14 cellular contexts compared by ENCODE assay signal in genomic region chr22:19884954-19885751, GRCh38. TPM values are rescaled to one million over a fixed set of nuclear protein-coding genes. Genes with fewer than 3 reads are reported as not detected.
DNase-seq lines count a peak whose midpoint lies in the region; TF ChIP-seq lines count a peak whose summit lies in the region.
"Had no signal": no experiment of that assay in that cellular context is flagged by ENCODE, and none has a peak within 500 bp of the region (broad histone marks: within the 10 kb centered on the region; RNA-seq: fewer than 3 reads in every experiment).

No MANE protein-coding gene starts in this region.

- peaks cover 11% of the 10 kb centered on the region for H3K4me1 Mint-ChIP-seq in Caco-2 (ENCODE audit: low read depth, unreplicated experiment)
- H3K4me1 Mint-ChIP-seq in activated naive CD8-positive, alpha-beta T cell treated with anti-CD3 and anti-CD28 coated beads for 36 hours, result peaks cover 34% of the 10 kb centered on the region
- peaks cover 26% of the 10 kb centered on the region for H3K4me1 Mint-ChIP-seq in activated CD4-positive, alpha-beta memory T cell treated with anti-CD3 and anti-CD28 coated beads for 36 hours (ENCODE audit: low read depth)

- no peaks in the 10 kb centered on the region for H3K27me3 ChIP-seq in Caco-2 (replicated peaks; ENCODE audit: control insufficient read depth, insufficient read depth, low read length)
- no peaks in the 10 kb centered on the region for H3K27me3 ChIP-seq in neutrophil

- DNase-seq in activated CD4-positive, alpha-beta T cell treated with anti-CD3 and anti-CD28 coated beads for 48 hours, result peak; percentile 25
- no peak for DNase-seq in activated CD4-positive, alpha-beta T cell treated with anti-CD3 and anti-CD28 coated beads for 4 hours
- DNase-seq in Caco-2, result no peak
- DNase-seq in activated naive CD8-positive, alpha-beta T cell treated with anti-CD3 and anti-CD28 coated beads for 36 hours, result no peak
- DNase-seq in activated CD4-positive, alpha-beta memory T cell treated with anti-CD3 and anti-CD28 coated beads for 36 hours, result no peak
- DNase-seq in effector CD4-positive, alpha-beta T cell, result no peak
- DNase-seq in NOMO-1 treated with DMSO at 0.1 percent for 48 hours (lab: John Stamatoyannopoulos, UW; ENCODE audit: unreplicated experiment), result no peak
- DNase-seq: activated CD4-positive, CD25-positive, alpha-beta regulatory T cell treated with anti-CD3 and anti-CD28 coated beads, Interleukin-2, amount 50 U/mL, for 72 hours; activated gamma-delta T cell treated with Interleukin-2 at 50 U/mL for 16 hours; MV-4-11; NCI-H226; nephron progenitor cell; small intestine had no signal

- no peaks in the 10 kb centered on the region for H3K9me3 ChIP-seq in Caco-2
- H3K9me3 ChIP-seq in neutrophil, result no peaks in the 10 kb centered on the region

- H3K36me3 Mint-ChIP-seq in Caco-2 (ENCODE audit: insufficient read depth, unreplicated experiment), result peaks cover 22% of the 10 kb centered on the region
- no peaks in the 10 kb centered on the region for H3K36me3 Mint-ChIP-seq in activated naive CD8-positive, alpha-beta T cell treated with anti-CD3 and anti-CD28 coated beads for 36 hours
- H3K36me3 Mint-ChIP-seq in activated CD4-positive, alpha-beta memory T cell treated with anti-CD3 and anti-CD28 coated beads for 36 hours, result no peaks in the 10 kb centered on the region

- no peaks in the 10 kb centered on the region for H3K27me3 Mint-ChIP-seq in Caco-2 (ENCODE audit: insufficient read depth, unreplicated experiment)
- no peaks in the 10 kb centered on the region for H3K27me3 Mint-ChIP-seq in activated naive CD8-positive, alpha-beta T cell treated with anti-CD3 and anti-CD28 coated beads for 36 hours
- H3K27me3 Mint-ChIP-seq in activated CD4-positive, alpha-beta memory T cell treated with anti-CD3 and anti-CD28 coated beads for 36 hours, result no peaks in the 10 kb centered on the region

- H3K4me1 ChIP-seq in Caco-2 (peaks cover 31% of the 10 kb centered on the region), neutrophil (ENCODE audit: control insufficient read depth in 1 of 2, insufficient read depth in 1 of 2, low read depth in 1 of 2, low read length in 1 of 2) (peaks cover 29 to 33% of the 10 kb centered on the region in 2 experiments)

- POLR2A ChIA-PET in Caco-2 (lab: Charles Lee), result no interaction called here
- POLR2A ChIA-PET in activated CD4-positive, alpha-beta memory T cell treated with anti-CD3 and anti-CD28 coated beads for 36 hours (lab: Charles Lee), result interaction anchor here (2.4 kb wide), 1 partner anchor 30 kb away, joined by 10 read pairs; the partner anchor contains the start of genes GNB1L and RTL10

- no TSS peak for BruUV-seq in Caco-2 (replicated peaks; lab: Mats Ljungman, UMichigan)

- no peak overlapping the region for H3K4me3 Mint-ChIP-seq in Caco-2 (ENCODE audit: unreplicated experiment)
- peak overlapping the region; percentile 38 for H3K4me3 Mint-ChIP-seq in activated naive CD8-positive, alpha-beta T cell treated with anti-CD3 and anti-CD28 coated beads for 36 hours
- no peak overlapping the region for H3K4me3 Mint-ChIP-seq in activated CD4-positive, alpha-beta memory T cell treated with anti-CD3 and anti-CD28 coated beads for 36 hours
- H3K4me3 Mint-ChIP-seq: nephron progenitor cell had no signal

- H3K36me3 ChIP-seq in Caco-2 (ENCODE audit: control insufficient read depth, insufficient read depth, low read length), result no peaks in the 10 kb centered on the region
- no peaks in the 10 kb centered on the region for H3K36me3 ChIP-seq in neutrophil

- intact Hi-C loops in Caco-2 (cut with micrococcal nuclease; ENCODE audit: unreplicated experiment), result no loop called here
- intact Hi-C loops in activated CD4-positive, alpha-beta memory T cell treated with anti-CD3 and anti-CD28 coated beads for 36 hours (cut with micrococcal nuclease), result no loop called here

- TF ChIP-seq CTCF in Caco-2 (IDR thresholded peaks at IDR 0.05; ENCODE audit: insufficient read depth in 1 of 2, low read depth in 1 of 2, low read length in 1 of 2, severe bottlenecking in 1 of 2, unreplicated experiment in 1 of 2) (no peak), neutrophil (IDR thresholded peaks at IDR 0.05) (no peak)

- H3K9me3 Mint-ChIP-seq in Caco-2 (ENCODE audit: unreplicated experiment), result no peaks in the 10 kb centered on the region
- no peaks in the 10 kb centered on the region for H3K9me3 Mint-ChIP-seq in activated naive CD8-positive, alpha-beta T cell treated with anti-CD3 and anti-CD28 coated beads for 36 hours
- H3K9me3 Mint-ChIP-seq in activated CD4-positive, alpha-beta memory T cell treated with anti-CD3 and anti-CD28 coated beads for 36 hours, result no peaks in the 10 kb centered on the region
- H3K9me3 Mint-ChIP-seq: nephron progenitor cell had no signal

- H3K4me3 ChIP-seq in Caco-2 (ENCODE audit: low read depth, low read length) (no peak overlapping the region), neutrophil (ENCODE audit: low read depth in 1 of 2, low read length in 1 of 2) (no peak overlapping the region)

- CTCF ChIA-PET in Caco-2 (lab: Charles Lee), result interaction anchor here (1.0 to 1.5 kb wide), 2 partner anchors 25 to 35 kb away, joined by 3 read pairs; no protein-coding TSS in a partner anchor
- CTCF ChIA-PET in activated CD4-positive, alpha-beta memory T cell treated with anti-CD3 and anti-CD28 coated beads for 36 hours (lab: Charles Lee), result interaction anchor here (1.1 to 1.6 kb wide), 2 partner anchors 25 to 154 kb away, joined by 3 to 4 read pairs; no protein-coding TSS in a partner anchor

- peak overlapping the region; percentile 79 for H3K27ac Mint-ChIP-seq in Caco-2 (ENCODE audit: unreplicated experiment)
- peak overlapping the region; percentile 40 for H3K27ac Mint-ChIP-seq in activated naive CD8-positive, alpha-beta T cell treated with anti-CD3 and anti-CD28 coated beads for 36 hours
- no peak overlapping the region for H3K27ac Mint-ChIP-seq in activated CD4-positive, alpha-beta memory T cell treated with anti-CD3 and anti-CD28 coated beads for 36 hours
- H3K27ac Mint-ChIP-seq: nephron progenitor cell had no signal

- peak overlapping the region; percentile 96 for H3K27ac ChIP-seq in neutrophil

RNA-seq across cellular contexts. Expression of gene GNB1L, which starts 30.5 kb away (rescaled TPM):
- 13.4 and 15.8 TPM in 2 replicates for total RNA-seq in Caco-2 (2022)
- 10 to 100 TPM; 14.5 TPM for total RNA-seq in activated naive CD8-positive, alpha-beta T cell treated with anti-CD3 and anti-CD28 coated beads for 36 hours
- 10 to 100 TPM; 11.3 to 12.3 TPM for total RNA-seq in activated CD4-positive, alpha-beta memory T cell treated with anti-CD3 and anti-CD28 coated beads for 36 hours

RNA-seq across cellular contexts. Expression of gene RTL10, which starts 30.5 kb away (rescaled TPM):
- 27.5 and 29.7 TPM in 2 replicates for total RNA-seq in Caco-2 (2022)
- 10 to 100 TPM; 18.7 to 23.1 TPM for total RNA-seq in activated naive CD8-positive, alpha-beta T cell treated with anti-CD3 and anti-CD28 coated beads for 36 hours
- total RNA-seq in activated CD4-positive, alpha-beta memory T cell treated with anti-CD3 and anti-CD28 coated beads for 36 hours, result 10 to 100 TPM; 11.5 to 13.5 TPM

RNA-seq across cellular contexts. Expression of gene COMT, which starts 56.4 kb away (rescaled TPM):
- total RNA-seq in Caco-2 (2022), result 96.0 and 103 TPM in 2 replicates
- 10 to 100 TPM; 76.1 to 79.6 TPM for total RNA-seq in activated naive CD8-positive, alpha-beta T cell treated with anti-CD3 and anti-CD28 coated beads for 36 hours
- 10 to 100 TPM; 61.7 to 66.1 TPM for total RNA-seq in activated CD4-positive, alpha-beta memory T cell treated with anti-CD3 and anti-CD28 coated beads for 36 hours

RNA-seq across cellular contexts. Expression of gene TXNRD2, which starts 56.5 kb away (rescaled TPM):
- 44.8 and 47.0 TPM in 2 replicates for total RNA-seq in Caco-2 (2022)
- total RNA-seq in activated naive CD8-positive, alpha-beta T cell treated with anti-CD3 and anti-CD28 coated beads for 36 hours, result 10 to 100 TPM; 20.3 to 20.9 TPM
- total RNA-seq in activated CD4-positive, alpha-beta memory T cell treated with anti-CD3 and anti-CD28 coated beads for 36 hours, result 10 to 100 TPM; 23.3 to 23.4 TPM
